31 cellular contexts compared by ENCODE assay signal in genomic region chr5:148583421-148583965, GRCh38.
"Had no signal": no experiment of that assay in that cellular context is flagged by ENCODE, and none has a peak within 500 bp of the region (broad histone marks: within the 10 kb centered on the region; RNA-seq: fewer than 3 reads in every experiment).

No MANE protein-coding gene starts in this region.

- H3K36me3 ChIP-seq: esophagus squamous epithelium, left lung, lower lobe of right lung, pancreas, prostate gland, sigmoid colon had no signal

- H3K9me3 Mint-ChIP-seq: activated naive CD8-positive, alpha-beta T cell treated with anti-CD3 and anti-CD28 coated beads, Interleukin-2, amount 50 U/mL, for 24 hours; activated T-helper 2 cell treated with anti-CD3 and anti-CD28 coated beads, Interferon-gamma antibody, Interleukin-2, Interleukin-4, amounts not matched to agents 10 μg/mL and 5 μg/mL and 100 μg/mL, durations not matched to agents 14 hours and 24 hours and 36 hours; neural crest cell; stimulated activated effector memory CD8-positive, alpha-beta T cell treated with anti-CD3 and anti-CD28 coated beads, Interleukin-12 subunit alpha, Interleukin-12 subunit beta, amount 100 ng/mL, for 72 hours; stimulated activated naive CD8-positive, alpha-beta T cell treated with anti-CD3 and anti-CD28 coated beads, Interleukin-15, Interleukin-2, amounts not matched to agents 100 ng/mL and 50 ng/mL, for 24 hours; type B pancreatic cell had no signal

- H3K27me3 Mint-ChIP-seq: type B pancreatic cell had no signal

- H3K27ac ChIP-seq: epithelial cell of prostate, esophagus squamous epithelium, left lung, lower lobe of right lung, pancreas, prostate gland, sigmoid colon had no signal

- H3K4me1 Mint-ChIP-seq: activated CD8-positive, alpha-beta memory T cell treated with anti-CD3 and anti-CD28 coated beads, Interleukin-2, amount 10 ng/mL, durations not matched to agents 7 days and 5 days; activated naive CD4-positive, alpha-beta T cell treated with anti-CD3 and anti-CD28 coated beads, Interleukin-2, amount 50 U/mL, for 24 hours; activated naive CD8-positive, alpha-beta T cell treated with anti-CD3 and anti-CD28 coated beads, Interleukin-2, amount 50 U/mL, for 24 hours; naive thymus-derived CD8-positive, alpha-beta T cell; neural crest cell; stimulated activated effector memory CD8-positive, alpha-beta T cell treated with anti-CD3 and anti-CD28 coated beads, Interleukin-12 subunit alpha, Interleukin-12 subunit beta, amount 100 ng/mL, for 72 hours had no signal

- H3K27me3 ChIP-seq: left lung, pancreas, sigmoid colon had no signal

- H3K36me3 Mint-ChIP-seq: activated CD8-positive, alpha-beta memory T cell treated with anti-CD3 and anti-CD28 coated beads, Interleukin-2, amount 10 ng/mL, durations not matched to agents 7 days and 5 days; activated naive CD4-positive, alpha-beta T cell treated with anti-CD3 and anti-CD28 coated beads, Interleukin-2, amount 50 U/mL, for 24 hours; naive thymus-derived CD8-positive, alpha-beta T cell; stimulated activated effector memory CD8-positive, alpha-beta T cell treated with anti-CD3 and anti-CD28 coated beads, Interleukin-12 subunit alpha, Interleukin-12 subunit beta, amount 100 ng/mL, for 72 hours; type B pancreatic cell; WTC11 had no signal

- H3K9me3 ChIP-seq: esophagus squamous epithelium, left lung, lower lobe of right lung, pancreas, prostate gland had no signal

- H3K4me3 Mint-ChIP-seq: activated CD8-positive, alpha-beta memory T cell treated with anti-CD3 and anti-CD28 coated beads, Interleukin-2, amount 10 ng/mL, durations not matched to agents 7 days and 5 days; activated CD8-positive, alpha-beta T cell treated with anti-CD3 and anti-CD28 coated beads, Interleukin-2, amount 10 ng/mL, durations not matched to agents 7 days and 5 days; activated naive CD4-positive, alpha-beta T cell treated with anti-CD3 and anti-CD28 coated beads, Interleukin-2, amount 50 U/mL, for 24 hours; activated naive CD8-positive, alpha-beta T cell treated with anti-CD3 and anti-CD28 coated beads, Interleukin-2, amount 50 U/mL, for 24 hours; naive thymus-derived CD8-positive, alpha-beta T cell; neural crest cell; stimulated activated effector memory CD8-positive, alpha-beta T cell treated with anti-CD3 and anti-CD28 coated beads, Interleukin-12 subunit alpha, Interleukin-12 subunit beta, amount 100 ng/mL, for 72 hours; stimulated activated naive CD8-positive, alpha-beta T cell treated with anti-CD3 and anti-CD28 coated beads, Interleukin-15, Interleukin-2, amounts not matched to agents 100 ng/mL and 50 ng/mL, for 24 hours; type B pancreatic cell; WTC11 had no signal

- ATAC-seq: activated CD8-positive, alpha-beta memory T cell treated with anti-CD3 and anti-CD28 coated beads, Interleukin-2, amount 10 ng/mL, durations not matched to agents 7 days and 5 days; activated CD8-positive, alpha-beta T cell treated with anti-CD3 and anti-CD28 coated beads, Interleukin-2, amount 10 ng/mL, durations not matched to agents 7 days and 5 days; activated naive CD8-positive, alpha-beta T cell treated with anti-CD3 and anti-CD28 coated beads, Interleukin-2, amount 50 U/mL, for 24 hours; left lung; lower lobe of right lung; naive thymus-derived CD8-positive, alpha-beta T cell; pancreas; stimulated activated effector memory CD8-positive, alpha-beta T cell treated with anti-CD3 and anti-CD28 coated beads, Interleukin-12 subunit alpha, Interleukin-12 subunit beta, amount 100 ng/mL, for 72 hours; WTC11 had no signal

- H3K4me1 ChIP-seq: esophagus squamous epithelium, left lung, lower lobe of right lung, prostate gland, sigmoid colon had no signal

- H3K4me3 ChIP-seq: esophagus squamous epithelium, left lung, lower lobe of right lung, pancreas, prostate gland, sigmoid colon had no signal

- FAIRE-seq: islet of Langerhans, pancreas, small intestine had no signal

- H3K27ac Mint-ChIP-seq: activated CD8-positive, alpha-beta memory T cell treated with anti-CD3 and anti-CD28 coated beads, Interleukin-2, amount 10 ng/mL, durations not matched to agents 7 days and 5 days; activated CD8-positive, alpha-beta T cell treated with anti-CD3 and anti-CD28 coated beads, Interleukin-2, amount 10 ng/mL, durations not matched to agents 7 days and 5 days; activated naive CD4-positive, alpha-beta T cell treated with anti-CD3 and anti-CD28 coated beads, Interleukin-2, amount 50 U/mL, for 24 hours; activated naive CD8-positive, alpha-beta T cell treated with anti-CD3 and anti-CD28 coated beads, Interleukin-2, amount 50 U/mL, for 24 hours; activated T-helper 2 cell treated with anti-CD3 and anti-CD28 coated beads, Interferon-gamma antibody, Interleukin-2, Interleukin-4, amounts not matched to agents 10 μg/mL and 5 μg/mL and 100 μg/mL, durations not matched to agents 14 hours and 24 hours and 36 hours; naive thymus-derived CD8-positive, alpha-beta T cell; stimulated activated effector memory CD8-positive, alpha-beta T cell treated with anti-CD3 and anti-CD28 coated beads, Interleukin-12 subunit alpha, Interleukin-12 subunit beta, amount 100 ng/mL, for 72 hours; stimulated activated naive CD8-positive, alpha-beta T cell treated with anti-CD3 and anti-CD28 coated beads, Interleukin-15, Interleukin-2, amounts not matched to agents 100 ng/mL and 50 ng/mL, for 24 hours; type B pancreatic cell; WTC11 had no signal

- DNase-seq: activated CD4-positive, alpha-beta T cell treated with anti-CD3 and anti-CD28 coated beads for 1 hour; activated CD4-positive, alpha-beta T cell treated with anti-CD3 and anti-CD28 coated beads, Interleukin-2, amount 50 U/mL, for 1 hour; activated CD8-positive, alpha-beta memory T cell treated with anti-CD3 and anti-CD28 coated beads, Interleukin-2, amount 10 ng/mL, durations not matched to agents 7 days and 5 days; activated CD8-positive, alpha-beta T cell treated with anti-CD3 and anti-CD28 coated beads, Interleukin-2, amount 10 ng/mL, durations not matched to agents 7 days and 5 days; activated naive CD8-positive, alpha-beta T cell treated with anti-CD3 and anti-CD28 coated beads, Interleukin-2, amount 50 U/mL, for 24 hours; activated T-cell treated with anti-CD3 and anti-CD28 coated beads, Interleukin-2, amount 50 U/mL, for 48 hours; dermis blood vessel endothelial cell; effector CD4-positive, alpha-beta T cell; esophagus squamous epithelium; foreskin melanocyte; left lung; lower lobe of right lung; mesenchymal stem cell; naive thymus-derived CD8-positive, alpha-beta T cell; nucleus accumbens; pancreas; retina; sigmoid colon; small intestine; stimulated activated CD4-positive, alpha-beta T cell treated with anti-CD3 and anti-CD28 coated beads, Interleukin-4, amount 100 ng/mL, for 24 hours; T1000 had no signal
